Comparison of ENCODE assay signal across 27 cellular contexts in genomic region chrX:111386884-111387283, GRCh38. TPM values are rescaled to one million over a fixed set of nuclear protein-coding genes. Genes with fewer than 3 reads are reported as not detected.
"Had no signal": no experiment of that assay in that cellular context is flagged by ENCODE, and none has a peak within 500 bp of the region (broad histone marks: within the 10 kb centered on the region; RNA-seq: fewer than 3 reads in every experiment).

No MANE protein-coding gene starts in this region.

- H3K27me3 ChIP-seq: right atrium auricular region, transverse colon, vagina had no signal

- ATAC-seq: activated CD4-positive, alpha-beta T cell treated with anti-CD3 and anti-CD28 coated beads for 36 hours; activated naive CD4-positive, alpha-beta T cell treated with anti-CD3 and anti-CD28 coated beads, Interleukin-2, amount 50 U/mL, for 72 hours; activated T-cell treated with anti-CD3 and anti-CD28 coated beads, Interleukin-2, amount 50 U/mL, for 72 hours; effector memory CD8-positive, alpha-beta T cell; heart left ventricle; left lung; lower lobe of right lung; mucosa of descending colon; pancreas had no signal

- H3K4me3 ChIP-seq: heart left ventricle, left lung, lower lobe of right lung, mucosa of descending colon, pancreas, prostate gland, right atrium auricular region, transverse colon, vagina had no signal

- H3K36me3 ChIP-seq: heart left ventricle, left lung, lower lobe of right lung, pancreas, prostate gland, right atrium auricular region, transverse colon, vagina had no signal

- DNase-seq: activated CD4-positive, alpha-beta T cell treated with anti-CD3 and anti-CD28 coated beads for 36 hours; activated CD4-positive, CD25-positive, alpha-beta regulatory T cell; activated naive CD4-positive, alpha-beta T cell; activated T-cell treated with anti-CD3 and anti-CD28 coated beads for 4 hours; activated T-cell treated with anti-CD3 and anti-CD28 coated beads, Interleukin-2, amount 50 U/mL, for 72 hours; anterior cingulate cortex; caudate nucleus; cortex of kidney; effector memory CD8-positive, alpha-beta T cell; foreskin fibroblast; heart left ventricle; hypothalamus; kidney glomerular epithelial cell; left lung; lower lobe of right lung; mesendoderm; mucosa of descending colon; pancreas; stimulated activated naive CD4-positive, alpha-beta T cell; T-helper 2 cell; transverse colon had no signal

RNA-seq across cellular contexts. Expression of gene DCX, which starts 25.1 kb away (rescaled TPM):
- total RNA-seq: activated CD4-positive, alpha-beta T cell treated with anti-CD3 and anti-CD28 coated beads for 36 hours; activated naive CD4-positive, alpha-beta T cell treated with anti-CD3 and anti-CD28 coated beads, Interleukin-2, amount 50 U/mL, for 72 hours; activated T-cell treated with anti-CD3 and anti-CD28 coated beads, Interleukin-2, amount 50 U/mL, for 72 hours; chondrocyte; left lung; lower lobe of right lung; myocyte; right atrium auricular region; transverse colon; vagina had no signal
